ENCODE assay signal across 10 cellular contexts in genomic region chr7:88306590-88307048, GRCh38.
DNase-seq lines count a peak whose midpoint lies in the region.
"Had no signal": no experiment of that assay in that cellular context is flagged by ENCODE, and none has a peak within 500 bp of the region (broad histone marks: within the 10 kb centered on the region; RNA-seq: fewer than 3 reads in every experiment).

Gene STEAP4 (minus strand): TSS chr7:88306894. CDS start chr7:88284269, 22,625 bp downstream.

- CTCF ChIA-PET in activated naive CD4-positive, alpha-beta T cell treated with anti-CD3 and anti-CD28 coated beads, Interleukin-2, amount 10 ng/mL, durations not matched to agents 7 days and 5 days (lab: Charles Lee), result no interaction called here

- peak within 1 kb of the TSS; percentile 11 to 89 (median 69) for H3K27ac ChIP-seq in skin epidermis

- peaks cover 26% of the 10 kb centered on the region for H3K27me3 Mint-ChIP-seq in activated naive CD4-positive, alpha-beta T cell treated with anti-CD3 and anti-CD28 coated beads, Interleukin-2, amount 10 ng/mL, durations not matched to agents 7 days and 5 days

- DNase-seq in activated naive CD4-positive, alpha-beta T cell treated with anti-CD3 and anti-CD28 coated beads, Interleukin-2, amount 10 ng/mL, durations not matched to agents 7 days and 5 days, result peak; percentile 22
- DNase-seq in activated naive CD4-positive, alpha-beta T cell (lab: John Stamatoyannopoulos, UW), result no peak
- DNase-seq in T47D (ENCODE audit: low read depth in 1 of 2, low spot score in 1 of 2) (peak; percentile 17 to 83), islet precursor cell (peak; percentile 76), NCI-H1417 (lab: John Stamatoyannopoulos, UW) (no peak), NCI-H2107 treated with DMSO at 0.1 percent for 48 hours (lab: John Stamatoyannopoulos, UW; ENCODE audit: unreplicated experiment) (no peak), DMS153 treated with DMSO at 0.1 percent for 48 hours (lab: John Stamatoyannopoulos, UW; ENCODE audit: unreplicated experiment) (no peak)
- DNase-seq: activated B cell treated with CpG ODN at 0.5 μM for 24 hours, DND-41 had no signal

- H3K27ac Mint-ChIP-seq in activated naive CD4-positive, alpha-beta T cell treated with anti-CD3 and anti-CD28 coated beads, Interleukin-2, amount 10 ng/mL, durations not matched to agents 7 days and 5 days, result no peak within 1 kb of the TSS
- H3K27ac Mint-ChIP-seq: activated B cell treated with CpG ODN at 0.5 μM for 24 hours had no signal

- in situ Hi-C loops in T47D (cut with HindIII; ENCODE audit: low pct_unique_long_range_greater_than_20kb, low sequenced_read_pairs), result no loop called here

- H3K4me3 ChIP-seq in skin epidermis, result peak within 1 kb of the TSS; percentile 15 to 51 (median 30)

- no peak within 1 kb of the TSS for H3K4me3 Mint-ChIP-seq in activated naive CD4-positive, alpha-beta T cell treated with anti-CD3 and anti-CD28 coated beads, Interleukin-2, amount 10 ng/mL, durations not matched to agents 7 days and 5 days
- H3K4me3 Mint-ChIP-seq: activated B cell treated with CpG ODN at 0.5 μM for 24 hours had no signal

- no peaks in the 10 kb centered on the region for H3K9me3 Mint-ChIP-seq in activated naive CD4-positive, alpha-beta T cell treated with anti-CD3 and anti-CD28 coated beads, Interleukin-2, amount 10 ng/mL, durations not matched to agents 7 days and 5 days
- H3K9me3 Mint-ChIP-seq: activated B cell treated with CpG ODN at 0.5 μM for 24 hours had no signal

- H3K4me1 Mint-ChIP-seq in activated naive CD4-positive, alpha-beta T cell treated with anti-CD3 and anti-CD28 coated beads, Interleukin-2, amount 10 ng/mL, durations not matched to agents 7 days and 5 days, result peaks cover 5% of the 10 kb centered on the region

- H3K36me3 Mint-ChIP-seq in activated naive CD4-positive, alpha-beta T cell treated with anti-CD3 and anti-CD28 coated beads, Interleukin-2, amount 10 ng/mL, durations not matched to agents 7 days and 5 days, result no peaks in the 10 kb centered on the region

Comparison
In these comparisons a context has a peak if more than half of its experiments do, and no peak if none do; other contexts are left out.
1. DNase-seq: peak in activated naive CD4-positive, alpha-beta T cell treated with anti-CD3 and anti-CD28 coated beads, Interleukin-2, amount 10 ng/mL, durations not matched to agents 7 days and 5 days (single experiment), T47D (2 of 2) and islet precursor cell (single experiment); none in activated naive CD4-positive, alpha-beta T cell (0 of 4), NCI-H1417 (0 of 3), NCI-H2107 treated with DMSO at 0.1 percent for 48 hours (single experiment) and DMS153 treated with DMSO at 0.1 percent for 48 hours (single experiment).